12 cellular contexts compared by ENCODE assay signal in genomic region chrX:136204571-136204970, GRCh38. TPM values are rescaled to one million over a fixed set of nuclear protein-coding genes. Genes with fewer than 3 reads are reported as not detected.
DNase-seq lines count a peak whose midpoint lies in the region; ATAC-seq and TF ChIP-seq lines count a peak whose summit lies in the region.
"Had no signal": no experiment of that assay in that cellular context is flagged by ENCODE, and none has a peak within 500 bp of the region (broad histone marks: within the 10 kb centered on the region; RNA-seq: fewer than 3 reads in every experiment).

No MANE protein-coding gene starts in this region.

- H3K27me3 Mint-ChIP-seq in natural killer cell treated with Interleukin-12 subunit alpha and Interleukin-12 subunit beta and Interleukin-15 and Interleukin-18, amount 100 ng/mL, for 72 hours: no peaks in the 10 kb centered on the region

- no peak for TF ChIP-seq CTCF in RWPE2 (IDR thresholded peaks at IDR 0.05; ENCODE audit: poor library complexity, severe bottlenecking)

- 0 out of 2 replicates have a peak, but pooled peaks cover 3% of the 10 kb centered on the region for H3K36me3 ChIP-seq in RWPE2 (ENCODE audit: low read depth)

- H3K4me1 ChIP-seq in RWPE2 (ENCODE audit: insufficient read depth, poor library complexity, severe bottlenecking): peaks cover 38% of the 10 kb centered on the region

- peak overlapping the region; percentile 53 for H3K27ac ChIP-seq in RWPE2 (ENCODE audit: poor library complexity, severe bottlenecking)

- H3K4me1 Mint-ChIP-seq in natural killer cell treated with Interleukin-12 subunit alpha and Interleukin-12 subunit beta and Interleukin-15 and Interleukin-18, amount 100 ng/mL, for 72 hours (ENCODE audit: low read depth in 2 of 2): peaks cover 10 to 19% of the 10 kb centered on the region in 2 donors

- no peak overlapping the region for H3K4me3 Mint-ChIP-seq in natural killer cell treated with Interleukin-12 subunit alpha and Interleukin-12 subunit beta and Interleukin-15 and Interleukin-18, amount 100 ng/mL, for 72 hours
- H3K4me3 Mint-ChIP-seq: neural crest cell had no signal

- H3K27me3 ChIP-seq in RWPE2 (ENCODE audit: insufficient read depth, poor library complexity, severe bottlenecking): no peaks in the 10 kb centered on the region

- peak; percentile 41; the same call in 2 of the 3 replicates for ATAC-seq in RWPE2 (ENCODE audit: low read depth)
- ATAC-seq in natural killer cell treated with Interleukin-12 subunit alpha and Interleukin-12 subunit beta and Interleukin-15 and Interleukin-18, amount 100 ng/mL, for 72 hours: peak; percentile 26 to 54
- no peak for ATAC-seq in HG03139 (IDR thresholded peaks at IDR 0.05; ENCODE audit: unreplicated experiment)
- ATAC-seq in HG03439 (IDR thresholded peaks at IDR 0.05; ENCODE audit: unreplicated experiment): no peak
- ATAC-seq: GM12878 had no signal

- H3K9me3 ChIP-seq in RWPE2 (ENCODE audit: severe bottlenecking): no peaks in the 10 kb centered on the region

- H3K9me3 Mint-ChIP-seq in natural killer cell treated with Interleukin-12 subunit alpha and Interleukin-12 subunit beta and Interleukin-15 and Interleukin-18, amount 100 ng/mL, for 72 hours: no peaks in the 10 kb centered on the region
- H3K9me3 Mint-ChIP-seq: activated naive CD4-positive, alpha-beta T cell treated with anti-CD3 and anti-CD28 coated beads, Interleukin-2, amount 50 U/mL, for 72 hours had no signal

- H3K36me3 Mint-ChIP-seq in natural killer cell treated with Interleukin-12 subunit alpha and Interleukin-12 subunit beta and Interleukin-15 and Interleukin-18, amount 100 ng/mL, for 72 hours: no peaks in the 10 kb centered on the region
- H3K36me3 Mint-ChIP-seq: activated naive CD4-positive, alpha-beta T cell treated with anti-CD3 and anti-CD28 coated beads, Interleukin-2, amount 50 U/mL, for 72 hours had no signal

- no peak overlapping the region for H3K4me3 ChIP-seq in RWPE2 (ENCODE audit: severe bottlenecking)
- H3K4me3 ChIP-seq: GM12878 had no signal

- DNase-seq in Daoy (ENCODE audit: low read depth) (peak; percentile 68), RWPE2 (ENCODE audit: low spot score) (no peak), fibroblast of gingiva (ENCODE audit: low read depth) (peak; percentile 85), posterior cingulate gyrus (no peak), DMS153 (lab: John Stamatoyannopoulos, UW) (no peak)
- no peak for DNase-seq in natural killer cell treated with Interleukin-12 subunit alpha and Interleukin-12 subunit beta and Interleukin-15 and Interleukin-18, amount 100 ng/mL, for 72 hours (ENCODE audit: low spot score)
- DNase-seq: NK-92 treated with Interleukin-12 subunit alpha and Interleukin-12 subunit beta, amount 100 ng/mL, for 24 hours had no signal

- H3K27ac Mint-ChIP-seq in natural killer cell treated with Interleukin-12 subunit alpha and Interleukin-12 subunit beta and Interleukin-15 and Interleukin-18, amount 100 ng/mL, for 72 hours: peak overlapping the region in 1 of 2 donors; percentile 36

- intact Hi-C loops in posterior cingulate gyrus (cut with DNase I): no loop called here

RNA-seq across cellular contexts. Expression of gene MAP7D3, which starts 46.6 kb away (rescaled TPM):
- total RNA-seq in Daoy (2014; rRNA removed; shearing (Covaris generic)): 14.1 and 17.7 TPM in 2 replicates
- total RNA-seq in natural killer cell treated with Interleukin-12 subunit alpha and Interleukin-12 subunit beta and Interleukin-15 and Interleukin-18, amount 100 ng/mL, for 72 hours: 10 to 100 TPM in 1 of 2 donors, 1 to 10 TPM in 1; 9.5 to 13.5 TPM

RNA-seq across cellular contexts. Expression of gene FHL1, which starts 57.2 kb away (rescaled TPM):
- 27.1 and 32.2 TPM in 2 replicates for total RNA-seq in Daoy (2014; rRNA removed; shearing (Covaris generic))
- 1 to 10 TPM; 2.9 to 6.7 TPM for total RNA-seq in natural killer cell treated with Interleukin-12 subunit alpha and Interleukin-12 subunit beta and Interleukin-15 and Interleukin-18, amount 100 ng/mL, for 72 hours

Comparison
In these comparisons a context has a peak if more than half of its experiments do, and no peak if none do; other contexts are left out.
1. DNase-seq: peak in Daoy (single experiment) and fibroblast of gingiva (single experiment); none in RWPE2 (single experiment), natural killer cell treated with Interleukin-12 subunit alpha and Interleukin-12 subunit beta and Interleukin-15 and Interleukin-18, amount 100 ng/mL, for 72 hours (single experiment), posterior cingulate gyrus (0 of 10) and DMS153 (single experiment).
2. ATAC-seq: peak in RWPE2 (single experiment) and natural killer cell treated with Interleukin-12 subunit alpha and Interleukin-12 subunit beta and Interleukin-15 and Interleukin-18, amount 100 ng/mL, for 72 hours (2 of 2); none in HG03139 (single experiment) and HG03439 (single experiment).